Comparison of ENCODE assay signal across 17 cellular contexts in genomic region chr6:44047801-44048200, GRCh38.
DNase-seq lines count a peak whose midpoint lies in the region; ATAC-seq, FAIRE-seq and TF ChIP-seq lines count a peak whose summit lies in the region.
"Had no signal": no experiment of that assay in that cellular context is flagged by ENCODE, and none has a peak within 500 bp of the region (broad histone marks: within the 10 kb centered on the region; RNA-seq: fewer than 3 reads in every experiment).

No MANE protein-coding gene starts in this region.

- POLR2A ChIA-PET in A549 (lab: Yijun Ruan, JAX) = no interaction called here
- POLR2A ChIA-PET in PC-3 (lab: Charles Lee; ENCODE audit: unreplicated experiment) = no interaction called here
- POLR2A ChIA-PET in OCI-LY7 (lab: Charles Lee) = interaction anchor here (0.6 kb wide), 1 partner anchor 91 kb away, joined by 3 read pairs; no protein-coding TSS in a partner anchor

- DNase-seq in A549 (ENCODE audit: low read depth in 1 of 2, low spot score in 1 of 2) (no peak), PC-3 (no peak), kidney (peak; percentile 40), sigmoid colon (peak; percentile 48), OCI-LY7 (ENCODE audit: low spot score) (no peak), sciatic nerve (ENCODE audit: low spot score) (no peak), putamen (ENCODE audit: low spot score) (no peak), OCI-M1 (lab: John Stamatoyannopoulos, UW) (no peak)
- DNase-seq: CD4-positive, alpha-beta T cell; DMS53; NCI-H1092; NCI-H146; NCI-H2081; NCI-H510A treated with DMSO at 0.1 percent for 48 hours; SJCRH30 had no signal

- H3K27me3 ChIP-seq in PC-3 (ENCODE audit: low read length) (no peaks in the 10 kb centered on the region), sigmoid colon (no peaks in the 10 kb centered on the region)
- H3K27me3 ChIP-seq: MG63, SJCRH30 had no signal

- H4K20me1 ChIP-seq in PC-3 (ENCODE audit: low read length) = no peaks in the 10 kb centered on the region
- no peaks in the 10 kb centered on the region for H4K20me1 ChIP-seq in OCI-LY7 (ENCODE audit: insufficient read depth, low read length)

- no peak for TF ChIP-seq RAD21 in A549 (conservative IDR thresholded peaks at IDR 0.05 in 1 of 2, IDR thresholded peaks at IDR 0.05 in 1 of 2)

- CTCF ChIA-PET in A549 (lab: Yijun Ruan, JAX) (interaction anchor here (1.0 to 2.3 kb wide), 6 partner anchors 14 to 273 kb away, joined by 3 to 9 read pairs (median 4); no protein-coding TSS in a partner anchor), PC-3 (lab: Charles Lee) (no interaction called here), OCI-LY7 (lab: Charles Lee; ENCODE audit: unreplicated experiment) (no interaction called here)

- H3K4me1 ChIP-seq in A549 (peaks cover 93% of the 10 kb centered on the region), PC-3 (ENCODE audit: insufficient read depth, low read length) (peaks cover 88% of the 10 kb centered on the region), kidney (ENCODE audit: control insufficient read depth in 1 of 2, insufficient read depth in 1 of 2, low read depth in 1 of 2, low read length in 2 of 2) (peaks cover 0 to 4% of the 10 kb centered on the region in 2 donors), sigmoid colon (peaks cover 0 to 91% (median 81%) of the 10 kb centered on the region in 4 donors), OCI-LY7 (ENCODE audit: insufficient read depth, low read length, poor library complexity, severe bottlenecking) (no peaks in the 10 kb centered on the region)

- peak overlapping the region; percentile 89 to 97 for H3K27ac ChIP-seq in A549
- peak overlapping the region; percentile 27 for H3K27ac ChIP-seq in PC-3 (ENCODE audit: low read length)
- no peak overlapping the region for H3K27ac ChIP-seq in kidney (ENCODE audit: low read depth in 2 of 2, low read length in 2 of 2)
- peak overlapping the region; percentile 81 to 91 (median 84) for H3K27ac ChIP-seq in sigmoid colon
- H3K27ac ChIP-seq in OCI-LY7 (ENCODE audit: low read depth, low read length, poor library complexity, severe bottlenecking) = no peak overlapping the region
- H3K27ac ChIP-seq: SJCRH30 had no signal

- peaks cover 11% of the 10 kb centered on the region for H3F3A ChIP-seq in PC-3 (ENCODE audit: low read length, unreplicated experiment)

- H3K4me2 ChIP-seq in A549 (no peak overlapping the region), PC-3 (ENCODE audit: low read length) (no peak overlapping the region), OCI-LY7 (ENCODE audit: low read length) (no peak overlapping the region)

- H3K36me3 ChIP-seq in PC-3 (ENCODE audit: low read depth, low read length) = no peaks in the 10 kb centered on the region
- no peaks in the 10 kb centered on the region for H3K36me3 ChIP-seq in kidney (ENCODE audit: control insufficient read depth in 1 of 2, insufficient read depth in 2 of 2, low read length in 2 of 2)
- H3K36me3 ChIP-seq in sigmoid colon = no peaks in the 10 kb centered on the region
- H3K36me3 ChIP-seq in OCI-LY7 (ENCODE audit: insufficient read depth, low read length) = no peaks in the 10 kb centered on the region
- H3K36me3 ChIP-seq: MG63, SJCRH30 had no signal

- H2AFZ ChIP-seq in PC-3 (ENCODE audit: low read length) = no peak overlapping the region
- no peak overlapping the region for H2AFZ ChIP-seq in OCI-LY7 (ENCODE audit: low read length)

- intact Hi-C loops in PC-3 (cut with micrococcal nuclease) (no loop called here), kidney (cut with DNase I) (no loop called here), sigmoid colon (cut with DNase I) (loop anchor here (5.0 kb wide), 1 partner anchor 76 kb away; no protein-coding TSS in a partner anchor), OCI-LY7 (cut with micrococcal nuclease; ENCODE audit: unreplicated experiment) (no loop called here), sciatic nerve (cut with DNase I) (no loop called here)

- H3K4me3 ChIP-seq in A549 (no peak overlapping the region), PC-3 (ENCODE audit: low read length) (no peak overlapping the region), kidney (ENCODE audit: low read length in 2 of 2) (no peak overlapping the region), sigmoid colon (no peak overlapping the region), OCI-LY7 (ENCODE audit: low read depth, low read length, poor library complexity, severe bottlenecking) (no peak overlapping the region)
- H3K4me3 ChIP-seq: MG63, SJCRH30 had no signal

- FAIRE-seq in A549 (lab: Jason Lieb, UNC) (no peak), kidney (lab: Jason Lieb, UNC) (no peak)
- FAIRE-seq: RCC 7860 had no signal

- BruUV-seq in PC-3 (replicated peaks; lab: Mats Ljungman, UMichigan) = no TSS peak
- no TSS peak for BruUV-seq in OCI-LY7 (replicated peaks; lab: Mats Ljungman, UMichigan)

- no peak for TF ChIP-seq POLR2A in A549 (IDR thresholded peaks at IDR 0.05; ENCODE audit: low read length)
- TF ChIP-seq POLR2A in sigmoid colon (IDR thresholded peaks at IDR 0.05) = no peak

- H3K9ac ChIP-seq in PC-3 (ENCODE audit: low read length) (no peak overlapping the region), kidney (ENCODE audit: low read length in 2 of 2) (no peak overlapping the region)

- TF ChIP-seq EP300 in A549 (IDR thresholded peaks at IDR 0.05) (no peak), sigmoid colon (IDR thresholded peaks at IDR 0.05) (no peak)

- ATAC-seq in A549 (no peak), PC-3 (no peak), sciatic nerve (no peak)

- H3K79me2 ChIP-seq in PC-3 (ENCODE audit: low read length) (no peaks in the 10 kb centered on the region), OCI-LY7 (ENCODE audit: insufficient read depth, low read depth, low read length) (no peaks in the 10 kb centered on the region)

- TF ChIP-seq CTCF in A549 (IDR thresholded peaks at IDR 0.05) = no peak
- TF ChIP-seq CTCF in PC-3 (conservative IDR thresholded peaks at IDR 0.05; ENCODE audit: low read depth, low read length) = no peak
- no peak for TF ChIP-seq CTCF in kidney (IDR thresholded peaks at IDR 0.05; ENCODE audit: borderline replicate concordance, extremely low read depth, insufficient read depth)
- no peak for TF ChIP-seq CTCF in sigmoid colon (IDR thresholded peaks at IDR 0.05)
- TF ChIP-seq CTCF in OCI-LY7 (conservative IDR thresholded peaks at IDR 0.05; ENCODE audit: low read length) = no peak

- 79% methylated on average over 3 of the region's 3 CpGs for WGBS in A549 (ENCODE audit: missing lambda C conversion rate)
- 91 to 92% methylated on average over 3 of the region's 3 CpGs for WGBS in sigmoid colon, 2 donors

- no peaks in the 10 kb centered on the region for H3K9me2 ChIP-seq in PC-3 (replicated peaks; ENCODE audit: low read length)
- H3K9me2 ChIP-seq in OCI-LY7 (ENCODE audit: insufficient read depth, low read length) = no peaks in the 10 kb centered on the region

- no peaks in the 10 kb centered on the region for H3K9me3 ChIP-seq in A549
- no peaks in the 10 kb centered on the region for H3K9me3 ChIP-seq in PC-3 (ENCODE audit: low read length)
- H3K9me3 ChIP-seq in kidney (ENCODE audit: control insufficient read depth in 1 of 2, low read length in 2 of 2) = no peaks in the 10 kb centered on the region
- H3K9me3 ChIP-seq in sigmoid colon = no peaks in the 10 kb centered on the region
- peaks cover 9% of the 10 kb centered on the region; the same call in 1 of the 2 replicates for H3K9me3 ChIP-seq in OCI-LY7 (ENCODE audit: low read length)
- H3K9me3 ChIP-seq: MG63, SJCRH30 had no signal

TF ChIP-seq in A549, 52 proteins besides CTCF, POLR2A, EP300 and RAD21 (continues in another document):
- TF ChIP-seq FOSL2 (IDR thresholded peaks at IDR 0.05) (no peak), FOSL2 (CRISPR knock-in tag; IDR thresholded peaks at IDR 0.05) (no peak), BCL3 (IDR thresholded peaks at IDR 0.05) (no peak), ZSCAN20 (CRISPR knock-in tag; IDR thresholded peaks at IDR 0.05) (no peak), PHF8 (IDR thresholded peaks at IDR 0.05; ENCODE audit: borderline replicate concordance, low read depth) (no peak), FOSB (CRISPR knock-in tag; IDR thresholded peaks at IDR 0.05) (no peak), GATA3 (IDR thresholded peaks at IDR 0.05; ENCODE audit: borderline replicate concordance) (no peak), POLR2AphosphoS2 (conservative IDR thresholded peaks at IDR 0.05; ENCODE audit: low read length) (no peak), HOXB13 (CRISPR knock-in tag; IDR thresholded peaks at IDR 0.05; ENCODE audit: low read depth) (no peak), HOXA7 (CRISPR knock-in tag; IDR thresholded peaks at IDR 0.05) (no peak), CHD2 (IDR thresholded peaks at IDR 0.05; ENCODE audit: low read length, partially characterized antibody) (no peak), TP53 (CRISPR knock-in tag; IDR thresholded peaks at IDR 0.05) (no peak), HMGXB4 (CRISPR knock-in tag; IDR thresholded peaks at IDR 0.05; ENCODE audit: borderline replicate concordance) (no peak), SMC3 (IDR thresholded peaks at IDR 0.05) (no peak), EHMT2 (IDR thresholded peaks at IDR 0.05; ENCODE audit: low read depth) (no peak)

Comparison
In these comparisons a context has a peak if more than half of its experiments do, and no peak if none do; other contexts are left out.
1. DNase-seq: peak in kidney (single experiment) and sigmoid colon (single experiment); none in A549 (0 of 2), PC-3 (single experiment), OCI-LY7 (single experiment), sciatic nerve (single experiment), putamen (single experiment) and OCI-M1 (single experiment).
2. H3K27ac ChIP-seq: peak in A549 (2 of 2), PC-3 (single experiment) and sigmoid colon (4 of 4); none in kidney (0 of 2) and OCI-LY7 (single experiment).